In genomic region chr6:108922499-108922898, GRCh38 we compare ENCODE assay signal across 16 cellular contexts.
DNase-seq lines count a peak whose midpoint lies in the region; ATAC-seq, FAIRE-seq and TF ChIP-seq lines count a peak whose summit lies in the region.
"Had no signal": no experiment of that assay in that cellular context is flagged by ENCODE, and none has a peak within 500 bp of the region (broad histone marks: within the 10 kb centered on the region; RNA-seq: fewer than 3 reads in every experiment).

No MANE protein-coding gene starts in this region.

- H2AFZ ChIP-seq in Loucy (ENCODE audit: low read length) = peak overlapping the region; percentile 69; the same call in 1 of the 2 replicates

- H3K4me3 Mint-ChIP-seq in CD4-positive, alpha-beta T cell = no peak overlapping the region
- H3K4me3 Mint-ChIP-seq: CD4-positive, CD25-positive, alpha-beta regulatory T cell had no signal

- H3K9me3 ChIP-seq in CD4-positive, alpha-beta T cell (ENCODE audit: control insufficient read depth, low read length) = no peaks in the 10 kb centered on the region
- H3K9me3 ChIP-seq in Loucy (ENCODE audit: insufficient read depth, low read depth, low read length) (no peaks in the 10 kb centered on the region), pancreas (no peaks in the 10 kb centered on the region), vagina (no peaks in the 10 kb centered on the region), small intestine (ENCODE audit: control insufficient read depth, low read depth) (no peaks in the 10 kb centered on the region)
- H3K9me3 ChIP-seq: A549 had no signal

- FAIRE-seq in pancreas (lab: Jason Lieb, UNC) (no peak), small intestine (lab: Jason Lieb, UNC) (no peak)
- FAIRE-seq: A549, GM12878, GM18507 had no signal

- no peaks in the 10 kb centered on the region for H3K9me2 ChIP-seq in Loucy (replicated peaks; ENCODE audit: low read depth, low read length)

- no peaks in the 10 kb centered on the region for H3K27me3 Mint-ChIP-seq in CD4-positive, alpha-beta T cell

- H3K4me1 ChIP-seq in Loucy (ENCODE audit: insufficient read depth, low read length, poor library complexity, severe bottlenecking) (peaks cover 37% of the 10 kb centered on the region), pancreas (peaks cover 0 to 4% (median 3%) of the 10 kb centered on the region in 3 donors), vagina (peaks cover 30% of the 10 kb centered on the region), small intestine (ENCODE audit: control insufficient read depth in 2 of 2, insufficient read depth in 1 of 2, low read depth in 1 of 2, low read length in 1 of 2) (peaks cover 0 to 6% of the 10 kb centered on the region in 2 donors)
- H3K4me1 ChIP-seq: A549 had no signal

- CTCF ChIA-PET in CD4-positive, alpha-beta T cell (lab: Charles Lee) = interaction anchor here (1.2 kb wide), 1 partner anchor 9 kb away, joined by 3 read pairs; no protein-coding TSS in a partner anchor

- H3K9ac ChIP-seq in Loucy (ENCODE audit: low read depth, low read length, poor library complexity, severe bottlenecking) = no peak overlapping the region

- no peak overlapping the region for H3K4me3 ChIP-seq in Loucy (ENCODE audit: low read length, poor library complexity, severe bottlenecking)
- no peak overlapping the region for H3K4me3 ChIP-seq in pancreas
- H3K4me3 ChIP-seq in vagina = no peak overlapping the region
- H3K4me3 ChIP-seq in small intestine (ENCODE audit: low read depth in 1 of 2, low read length in 2 of 2) = no peak overlapping the region
- H3K4me3 ChIP-seq: A549, GM12878 had no signal

- no peak for TF ChIP-seq CTCF in CD4-positive, alpha-beta T cell (IDR thresholded peaks at IDR 0.05)
- TF ChIP-seq CTCF in Loucy (conservative IDR thresholded peaks at IDR 0.05; ENCODE audit: low read length) = no peak
- TF ChIP-seq CTCF in pancreas (IDR thresholded peaks at IDR 0.05) = no peak
- TF ChIP-seq CTCF in vagina (IDR thresholded peaks at IDR 0.05) = no peak

- no peaks in the 10 kb centered on the region for H3K79me2 ChIP-seq in Loucy (ENCODE audit: insufficient read depth, low read length)

- H3K27me3 ChIP-seq in CD4-positive, alpha-beta T cell (ENCODE audit: control insufficient read depth, insufficient read depth, low read length) = no peaks in the 10 kb centered on the region
- H3K27me3 ChIP-seq in Loucy (ENCODE audit: insufficient read depth, low read length, poor library complexity, severe bottlenecking) (no peaks in the 10 kb centered on the region), pancreas (no peaks in the 10 kb centered on the region), vagina (no peaks in the 10 kb centered on the region), small intestine (ENCODE audit: control insufficient read depth in 2 of 2, insufficient read depth in 2 of 2, low read length in 2 of 2) (no peaks in the 10 kb centered on the region)

- ATAC-seq in CD4-positive, alpha-beta T cell (ENCODE audit: poor library complexity) = no peak
- peak; percentile 33 to 77 (median 64) for ATAC-seq in pancreas
- no peak for ATAC-seq in GM18907 (IDR thresholded peaks at IDR 0.05; ENCODE audit: unreplicated experiment)
- ATAC-seq: A549, GM12878 had no signal

- peaks cover 44% of the 10 kb centered on the region for H3K4me1 Mint-ChIP-seq in CD4-positive, alpha-beta T cell (ENCODE audit: low read depth)

- DNase-seq in CD4-positive, alpha-beta T cell = no peak
- DNase-seq in pancreas (no peak), vagina (ENCODE audit: extremely low spot score in 2 of 2) (no peak), NCI-H1105 treated with DMSO at 0.1 percent for 48 hours (lab: John Stamatoyannopoulos, UW) (no peak), small intestine (no peak)
- DNase-seq: Calu3; CD4-positive, CD25-positive, alpha-beta regulatory T cell; DMS79; H7; IMR-90; KBM-7 had no signal

- H3K36me3 ChIP-seq in Loucy (ENCODE audit: insufficient read depth, low read length) (no peaks in the 10 kb centered on the region), pancreas (no peaks in the 10 kb centered on the region), vagina (no peaks in the 10 kb centered on the region), small intestine (ENCODE audit: control insufficient read depth in 2 of 2, insufficient read depth in 2 of 2, low read length in 2 of 2) (no peaks in the 10 kb centered on the region)

- POLR2A ChIA-PET in CD4-positive, alpha-beta T cell (lab: Charles Lee) = interaction anchor here (0.6 kb wide), 1 partner anchor 81 kb away, joined by 3 read pairs; no protein-coding TSS in a partner anchor

- no peaks in the 10 kb centered on the region for H3F3A ChIP-seq in Loucy (ENCODE audit: low read depth)

- H4K20me1 ChIP-seq in Loucy (ENCODE audit: insufficient read depth, low read length, poor library complexity, severe bottlenecking) = no peaks in the 10 kb centered on the region

- H3K36me3 Mint-ChIP-seq in CD4-positive, alpha-beta T cell (ENCODE audit: low read depth) = peaks cover 7% of the 10 kb centered on the region

- peak overlapping the region; percentile 90 for H3K27ac Mint-ChIP-seq in CD4-positive, alpha-beta T cell

- H3K9me3 Mint-ChIP-seq in CD4-positive, alpha-beta T cell = peaks cover 8% of the 10 kb centered on the region

- H3K27ac ChIP-seq in CD4-positive, alpha-beta T cell (ENCODE audit: low read depth, low read length) = no peak overlapping the region
- H3K27ac ChIP-seq in pancreas (no peak overlapping the region), vagina (peak overlapping the region; percentile 57), small intestine (ENCODE audit: low read depth in 1 of 2, low read length in 1 of 2) (no peak overlapping the region)
- H3K27ac ChIP-seq: A549 had no signal

- no peak for TF ChIP-seq POLR2A in vagina (IDR thresholded peaks at IDR 0.05)

- intact Hi-C loops in CD4-positive, alpha-beta T cell (cut with DNase I, micrococcal nuclease) = no loop called here
- intact Hi-C loops in pancreas (cut with DNase I) (no loop called here), vagina (cut with DNase I) (no loop called here)

- no peak overlapping the region for H3K4me2 ChIP-seq in Loucy (ENCODE audit: low read depth, low read length, poor library complexity, severe bottlenecking)
- H3K4me2 ChIP-seq: A549 had no signal

Comparison
In these comparisons a context has a peak if more than half of its experiments do, and no peak if none do; other contexts are left out.
1. ATAC-seq: peak in pancreas (4 of 4); none in CD4-positive, alpha-beta T cell (single experiment) and GM18907 (single experiment).